In the genomic region with DNA sequence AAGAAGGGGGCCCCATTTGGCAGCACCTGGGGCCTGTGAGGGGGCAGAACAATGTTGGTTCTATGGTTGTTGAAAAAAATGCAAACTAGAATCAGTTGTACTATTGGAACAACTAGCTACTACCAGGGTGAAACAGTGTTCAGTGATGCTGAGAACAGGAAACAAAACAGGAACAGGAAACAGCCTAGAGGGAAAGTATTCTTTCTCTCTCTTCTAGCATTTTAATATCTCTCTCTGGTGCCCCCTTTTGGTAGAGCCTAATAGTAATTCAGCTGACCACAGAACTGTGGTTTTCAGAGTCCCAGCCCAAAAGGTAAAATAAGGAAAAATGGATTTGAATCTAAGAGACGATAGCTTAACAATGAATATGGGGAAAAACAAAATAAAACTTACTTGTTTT, we compare ENCODE assay signal across 9 cellular contexts.
DNase-seq lines count a peak whose midpoint lies in the region; ATAC-seq, FAIRE-seq and TF ChIP-seq lines count a peak whose summit lies in the region.
"Had no signal": no experiment of that assay in that cellular context is flagged by ENCODE, and none has a peak within 500 bp of the region (broad histone marks: within the 10 kb centered on the region; RNA-seq: fewer than 3 reads in every experiment).

No MANE protein-coding gene starts in this region.

- no peak overlapping the region for H3K4me3 ChIP-seq in H7 (ENCODE audit: insufficient read depth, low read depth, low read length)
- H3K4me3 ChIP-seq in OCI-LY7 (ENCODE audit: low read depth, low read length, poor library complexity, severe bottlenecking) = no peak overlapping the region
- H3K4me3 ChIP-seq in kidney (ENCODE audit: low read length in 2 of 2) = no peak overlapping the region
- no peak overlapping the region for H3K4me3 ChIP-seq in transverse colon
- H3K4me3 ChIP-seq: esophagus squamous epithelium had no signal

- H3K36me3 ChIP-seq in H7 (replicated peaks; ENCODE audit: control insufficient read depth, insufficient read depth, low read length) (no peaks in the 10 kb centered on the region), OCI-LY7 (ENCODE audit: insufficient read depth, low read length) (no peaks in the 10 kb centered on the region), kidney (ENCODE audit: control insufficient read depth in 1 of 2, insufficient read depth in 2 of 2, low read length in 2 of 2) (no peaks in the 10 kb centered on the region), transverse colon (no peaks in the 10 kb centered on the region)
- H3K36me3 ChIP-seq: esophagus squamous epithelium had no signal

- H3K9me2 ChIP-seq in OCI-LY7 (ENCODE audit: insufficient read depth, low read length) = no peaks in the 10 kb centered on the region

- H3K27ac ChIP-seq in OCI-LY7 (ENCODE audit: low read depth, low read length, poor library complexity, severe bottlenecking) = no peak overlapping the region
- H3K27ac ChIP-seq in kidney (ENCODE audit: low read depth in 2 of 2, low read length in 2 of 2) = no peak overlapping the region
- H3K27ac ChIP-seq in transverse colon = no peak overlapping the region
- H3K27ac ChIP-seq: esophagus squamous epithelium had no signal

- H3K4me1 ChIP-seq in OCI-LY7 (ENCODE audit: insufficient read depth, low read length, poor library complexity, severe bottlenecking) (peaks cover 3% of the 10 kb centered on the region), kidney (ENCODE audit: control insufficient read depth in 1 of 2, insufficient read depth in 1 of 2, low read depth in 1 of 2, low read length in 2 of 2) (no peaks in the 10 kb centered on the region), transverse colon (no peaks in the 10 kb centered on the region)
- H3K4me1 ChIP-seq: esophagus squamous epithelium had no signal

- TF ChIP-seq CTCF in GM12873 (IDR thresholded peaks at IDR 0.05; ENCODE audit: insufficient read depth, low read depth, low read length, missing control alignments) (peak; percentile 37), OCI-LY7 (conservative IDR thresholded peaks at IDR 0.05; ENCODE audit: low read length) (peak; percentile 77), kidney (IDR thresholded peaks at IDR 0.05; ENCODE audit: borderline replicate concordance, extremely low read depth, insufficient read depth) (peak; percentile 2), transverse colon (IDR thresholded peaks at IDR 0.05) (peak in 1 of 5 experiments; percentile 20)

- no peak for ATAC-seq in activated CD4-positive, alpha-beta T cell treated with anti-CD3 and anti-CD28 coated beads for 36 hours
- ATAC-seq in HG03095 (IDR thresholded peaks at IDR 0.05; ENCODE audit: unreplicated experiment) = no peak

- H3K4me2 ChIP-seq in OCI-LY7 (ENCODE audit: low read length) = peak overlapping the region; percentile 35; the same call in 1 of the 2 replicates

- DNase-seq in H7 = peak; percentile 10
- peak; percentile 56 for DNase-seq in OCI-LY7 (ENCODE audit: low spot score)
- no peak for DNase-seq in kidney
- DNase-seq in hippocampal formation (lab: John Stamatoyannopoulos, UW) = no peak
- DNase-seq in activated CD4-positive, alpha-beta T cell treated with anti-CD3 and anti-CD28 coated beads for 36 hours = no peak
- no peak for DNase-seq in transverse colon
- DNase-seq: esophagus squamous epithelium had no signal

- H3K27me3 Mint-ChIP-seq in activated CD4-positive, alpha-beta T cell treated with anti-CD3 and anti-CD28 coated beads for 36 hours = no peaks in the 10 kb centered on the region

- no peaks in the 10 kb centered on the region for H3K36me3 Mint-ChIP-seq in activated CD4-positive, alpha-beta T cell treated with anti-CD3 and anti-CD28 coated beads for 36 hours (ENCODE audit: low read depth)

- TF ChIP-seq EP300 in transverse colon (IDR thresholded peaks at IDR 0.05; ENCODE audit: low read depth) = no peak

- peaks cover 8% of the 10 kb centered on the region for H3K9me3 Mint-ChIP-seq in activated CD4-positive, alpha-beta T cell treated with anti-CD3 and anti-CD28 coated beads for 36 hours (ENCODE audit: low read depth)

- H4K20me1 ChIP-seq in OCI-LY7 (ENCODE audit: insufficient read depth, low read length) = no peaks in the 10 kb centered on the region

- TF ChIP-seq POLR2A in transverse colon (IDR thresholded peaks at IDR 0.05) = no peak

- H3K27ac Mint-ChIP-seq in activated CD4-positive, alpha-beta T cell treated with anti-CD3 and anti-CD28 coated beads for 36 hours = no peak overlapping the region

- CTCF ChIA-PET in OCI-LY7 (lab: Charles Lee; ENCODE audit: unreplicated experiment) = interaction anchor here (1.0 kb wide), 1 partner anchor 13 kb away, joined by 3 read pairs; no protein-coding TSS in a partner anchor
- CTCF ChIA-PET in activated CD4-positive, alpha-beta T cell treated with anti-CD3 and anti-CD28 coated beads for 36 hours (lab: Charles Lee) = interaction anchor here (0.6 kb wide), 1 partner anchor 803 kb away, joined by 3 read pairs; no protein-coding TSS in a partner anchor

- BruUV-seq in OCI-LY7 (replicated peaks; lab: Mats Ljungman, UMichigan) = no TSS peak

- H3K9ac ChIP-seq in kidney (ENCODE audit: low read length in 2 of 2) = no peak overlapping the region

- H3K9me3 ChIP-seq in OCI-LY7 (ENCODE audit: low read length) (no peaks in the 10 kb centered on the region), kidney (ENCODE audit: control insufficient read depth in 1 of 2, low read length in 2 of 2) (peaks cover 0 to 6% of the 10 kb centered on the region in 2 donors), transverse colon (no peaks in the 10 kb centered on the region)

- no peak for FAIRE-seq in kidney (lab: Jason Lieb, UNC)

- no peak overlapping the region for H3K4me3 Mint-ChIP-seq in activated CD4-positive, alpha-beta T cell treated with anti-CD3 and anti-CD28 coated beads for 36 hours

- no peaks in the 10 kb centered on the region for H3K4me1 Mint-ChIP-seq in activated CD4-positive, alpha-beta T cell treated with anti-CD3 and anti-CD28 coated beads for 36 hours

- 82 to 88% methylated on average over 1 of the region's 1 CpG for WGBS in transverse colon (ENCODE audit: low coverage in 1 of 2), 2 donors

- 0 out of 2 replicates have a peak overlapping the region, but pooled peaks have one; percentile 57 for H2AFZ ChIP-seq in OCI-LY7 (ENCODE audit: low read length)

- in situ Hi-C loops in transverse colon (cut with MboI; ENCODE audit: low pct_ligation_motif_present in 1 of 4, low pct_unique_long_range_greater_than_20kb in 1 of 4, low sequenced_read_pairs in 3 of 4) = no loop called here

- H3K27me3 ChIP-seq in H7 (ENCODE audit: control insufficient read depth, insufficient read depth, low read length) = no peaks in the 10 kb centered on the region
- no peaks in the 10 kb centered on the region for H3K27me3 ChIP-seq in transverse colon
- H3K27me3 ChIP-seq: esophagus squamous epithelium had no signal

- intact Hi-C loops in OCI-LY7 (cut with micrococcal nuclease; ENCODE audit: unreplicated experiment) = no loop called here
- intact Hi-C loops in kidney (cut with DNase I) = no loop called here
- intact Hi-C loops in activated CD4-positive, alpha-beta T cell treated with anti-CD3 and anti-CD28 coated beads for 36 hours (cut with DNase I, micrococcal nuclease) = no loop called here
- intact Hi-C loops in transverse colon (cut with DNase I; ENCODE audit: low total_unique reads) = no loop called here

- no peaks in the 10 kb centered on the region for H3K79me2 ChIP-seq in OCI-LY7 (ENCODE audit: insufficient read depth, low read depth, low read length)

- POLR2A ChIA-PET in OCI-LY7 (lab: Charles Lee) = interaction anchor here (0.7 to 1.5 kb wide), 4 partner anchors 10 to 73 kb away, joined by 3 to 8 read pairs (median 4); no protein-coding TSS in a partner anchor
- POLR2A ChIA-PET in activated CD4-positive, alpha-beta T cell treated with anti-CD3 and anti-CD28 coated beads for 36 hours (lab: Charles Lee) = interaction anchor here (0.6 kb wide), 1 partner anchor 18 kb away, joined by 4 read pairs; no protein-coding TSS in a partner anchor

Comparison
In these comparisons a context has a peak if more than half of its experiments do, and no peak if none do; other contexts are left out.
1. DNase-seq: peak in H7 (single experiment) and OCI-LY7 (single experiment); none in kidney (single experiment), hippocampal formation (0 of 2), activated CD4-positive, alpha-beta T cell treated with anti-CD3 and anti-CD28 coated beads for 36 hours (single experiment) and transverse colon (single experiment).